17 cellular contexts compared by ENCODE assay signal in genomic region chr10:76119515-76119914, GRCh38.
DNase-seq lines count a peak whose midpoint lies in the region; ATAC-seq and TF ChIP-seq lines count a peak whose summit lies in the region.
"Had no signal": no experiment of that assay in that cellular context is flagged by ENCODE, and none has a peak within 500 bp of the region (broad histone marks: within the 10 kb centered on the region; RNA-seq: fewer than 3 reads in every experiment).

No MANE protein-coding gene starts in this region.

- H3K4me1 ChIP-seq in ACC112 (ENCODE audit: control insufficient read depth, insufficient read depth, low read length, unreplicated experiment) (peaks cover 28% of the 10 kb centered on the region), transverse colon (no peaks in the 10 kb centered on the region)

- no peaks in the 10 kb centered on the region for H3K9me3 ChIP-seq in transverse colon

- TF ChIP-seq CTCF in brain microvascular endothelial cell (IDR thresholded peaks at IDR 0.05; ENCODE audit: low read depth, low read length, missing control alignments), result no peak
- TF ChIP-seq CTCF in transverse colon (IDR thresholded peaks at IDR 0.05), result no peak

- H3K4me3 ChIP-seq in ACC112 (ENCODE audit: low read depth, low read length), result no peak overlapping the region
- H3K4me3 ChIP-seq in brain microvascular endothelial cell (ENCODE audit: low read depth, low read length), result no peak overlapping the region
- H3K4me3 ChIP-seq in transverse colon, result no peak overlapping the region
- H3K4me3 ChIP-seq: lung had no signal

- DNase-seq in HS-5 (ENCODE audit: low read depth) (peak; percentile 82), brain microvascular endothelial cell (peak; percentile 56), foreskin melanocyte (peak; percentile 81), cerebellar cortex (ENCODE audit: low spot score) (no peak), transverse colon (no peak)
- DNase-seq in activated CD4-positive, alpha-beta T cell treated with anti-CD3 and anti-CD28 coated beads, Interleukin-2, amount 50 U/mL, for 48 hours, result no peak
- DNase-seq: activated CD8-positive, alpha-beta T cell treated with anti-CD3 and anti-CD28 coated beads, Interleukin-2, amount 10 ng/mL, durations not matched to agents 7 days and 5 days; cerebellar nuclear complex; naive thymus-derived CD4-positive, alpha-beta T cell; NCI-H146; trophoblast cell had no signal

- H3K27ac ChIP-seq in ACC112 (ENCODE audit: low read depth, low read length), result peak overlapping the region; percentile 61
- H3K27ac ChIP-seq in brain microvascular endothelial cell, result no peak overlapping the region
- no peak overlapping the region for H3K27ac ChIP-seq in transverse colon
- H3K27ac ChIP-seq: WERI-Rb-1 had no signal

- no peak for ATAC-seq in HG02798 (IDR thresholded peaks at IDR 0.05; ENCODE audit: poor library complexity, unreplicated experiment)
- ATAC-seq: activated CD8-positive, alpha-beta T cell treated with anti-CD3 and anti-CD28 coated beads, Interleukin-2, amount 10 ng/mL, durations not matched to agents 7 days and 5 days; activated T-helper 17 cell treated with anti-CD3 and anti-CD28 coated beads, Interleukin-2, amount 50 U/mL, for 72 hours; naive thymus-derived CD4-positive, alpha-beta T cell; stimulated activated memory B cell treated with anti-CD40 and anti-IgM and Interleukin-4, amounts not matched to agents 10 μg/mL and 1 μg/mL and 100 μg/mL, for 72 hours had no signal

- TF ChIP-seq EP300 in transverse colon (IDR thresholded peaks at IDR 0.05; ENCODE audit: low read depth), result no peak

- H3K27me3 ChIP-seq in ACC112 (ENCODE audit: insufficient read depth, low read length) (no peaks in the 10 kb centered on the region), brain microvascular endothelial cell (replicated peaks) (no peaks in the 10 kb centered on the region), transverse colon (no peaks in the 10 kb centered on the region)

- H3K79me2 ChIP-seq in ACC112 (ENCODE audit: control insufficient read depth, insufficient read depth, low read length, unreplicated experiment), result no peaks in the 10 kb centered on the region

- intact Hi-C loops in transverse colon (cut with DNase I; ENCODE audit: low total_unique reads), result no loop called here

- in situ Hi-C loops in brain microvascular endothelial cell (cut with HindIII; ENCODE audit: low pct_ligation_motif_present, low sequenced_read_pairs) (no loop called here), transverse colon (cut with MboI; ENCODE audit: low pct_ligation_motif_present in 1 of 4, low pct_unique_long_range_greater_than_20kb in 1 of 4, low sequenced_read_pairs in 3 of 4) (no loop called here)

- WGBS in transverse colon (ENCODE audit: low coverage in 1 of 2), 2 donors, result 67 to 89% methylated on average over 1 of the region's 1 CpG

- no peak overlapping the region for H2AFZ ChIP-seq in ACC112 (ENCODE audit: low read length, unreplicated experiment)

- TF ChIP-seq POLR2A in transverse colon (IDR thresholded peaks at IDR 0.05), result no peak

- H3K36me3 ChIP-seq in ACC112 (ENCODE audit: insufficient read depth, low read length), result no peaks in the 10 kb centered on the region
- no peaks in the 10 kb centered on the region for H3K36me3 ChIP-seq in brain microvascular endothelial cell (replicated peaks)
- no peaks in the 10 kb centered on the region for H3K36me3 ChIP-seq in transverse colon
- H3K36me3 ChIP-seq: WERI-Rb-1 had no signal

Comparison
In these comparisons a context has a peak if more than half of its experiments do, and no peak if none do; other contexts are left out.
1. DNase-seq: peak in HS-5 (single experiment), brain microvascular endothelial cell (single experiment) and foreskin melanocyte (single experiment); none in activated CD4-positive, alpha-beta T cell treated with anti-CD3 and anti-CD28 coated beads, Interleukin-2, amount 50 U/mL, for 48 hours (0 of 2), cerebellar cortex (single experiment) and transverse colon (single experiment).